ENCODE assay signal across 12 cellular contexts in genomic region chr19:38662508-38663155, GRCh38. TPM values are rescaled to one million over a fixed set of nuclear protein-coding genes. Genes with fewer than 3 reads are reported as not detected.
DNase-seq lines count a peak whose midpoint lies in the region; ATAC-seq and TF ChIP-seq lines count a peak whose summit lies in the region.
"Had no signal": no experiment of that assay in that cellular context is flagged by ENCODE, and none has a peak within 500 bp of the region (broad histone marks: within the 10 kb centered on the region; RNA-seq: fewer than 3 reads in every experiment).

No MANE protein-coding gene starts in this region.

- no peak overlapping the region for H3K4me3 Mint-ChIP-seq in central memory CD8-positive, alpha-beta T cell
- H3K4me3 Mint-ChIP-seq: T-cell had no signal

- H3K27me3 ChIP-seq in mucosa of stomach (ENCODE audit: control insufficient read depth, insufficient read depth, low read length) = no peaks in the 10 kb centered on the region

- H3K27ac ChIP-seq in temporal lobe (ENCODE audit: low read depth, low read length) = peak overlapping the region; percentile 52

- peaks cover 12% of the 10 kb centered on the region for H3K36me3 Mint-ChIP-seq in central memory CD8-positive, alpha-beta T cell (ENCODE audit: insufficient read depth)

- H3K36me3 ChIP-seq in mucosa of stomach (ENCODE audit: control insufficient read depth, insufficient read depth, low read length) = no peaks in the 10 kb centered on the region

- TF ChIP-seq CTCF in LNCaP clone FGC (IDR thresholded peaks at IDR 0.05; ENCODE audit: control insufficient read depth, extremely low read depth, insufficient read depth) = no peak

- peak overlapping the region; percentile 8; the same call in 1 of the 2 replicates for H3K4me3 ChIP-seq in LNCaP clone FGC (ENCODE audit: low read depth, low read length)
- no peak overlapping the region for H3K4me3 ChIP-seq in mucosa of stomach (ENCODE audit: low read length)

- no peaks in the 10 kb centered on the region for H3K9me3 Mint-ChIP-seq in central memory CD8-positive, alpha-beta T cell
- H3K9me3 Mint-ChIP-seq: T-cell had no signal

- H3K4me1 ChIP-seq in mucosa of stomach (ENCODE audit: control insufficient read depth, insufficient read depth, low read length) = peaks cover 98% of the 10 kb centered on the region

- no peaks in the 10 kb centered on the region for H3K9me3 ChIP-seq in mucosa of stomach (ENCODE audit: control insufficient read depth, low read length)

- DNase-seq in LNCaP clone FGC (ENCODE audit: low read depth) (no peak), NCI-H526 (lab: John Stamatoyannopoulos, UW) (no peak), HK-2 (ENCODE audit: unreplicated experiment) (no peak), cerebellar cortex (ENCODE audit: low spot score) (no peak)
- no peak for DNase-seq in central memory CD8-positive, alpha-beta T cell (ENCODE audit: low spot score in 2 of 2)
- DNase-seq: DND-41; retina; stimulated activated CD8-positive, alpha-beta memory T cell treated with anti-CD3 and anti-CD28 coated beads, Interleukin-4, amount 100 ng/mL, for 48 hours; T-cell had no signal

- ATAC-seq in central memory CD8-positive, alpha-beta T cell (replicated peaks; ENCODE audit: extremely low read depth, poor library complexity, severe bottlenecking) = no peak
- no peak for ATAC-seq in GM21515 (IDR thresholded peaks at IDR 0.05; ENCODE audit: unreplicated experiment)
- ATAC-seq: T-cell had no signal

- peak overlapping the region; percentile 81 for H3K27ac Mint-ChIP-seq in central memory CD8-positive, alpha-beta T cell (ENCODE audit: low read depth)

- peak overlapping the region; percentile 5 for H3K9ac ChIP-seq in mucosa of stomach (ENCODE audit: low read length)

- peaks cover 83% of the 10 kb centered on the region for H3K4me1 Mint-ChIP-seq in central memory CD8-positive, alpha-beta T cell

- H3K27me3 Mint-ChIP-seq in central memory CD8-positive, alpha-beta T cell = no peaks in the 10 kb centered on the region

RNA-seq across cellular contexts. Expression of gene ACTN4, which starts 15.2 kb away (rescaled TPM):
- total RNA-seq in temporal lobe = 51.9 TPM

RNA-seq across cellular contexts. Expression of gene EIF3K, which starts 43.6 kb away (rescaled TPM):
- total RNA-seq in temporal lobe = 89.0 TPM

RNA-seq across cellular contexts. Expression of gene MAP4K1, which starts 44.9 kb away (rescaled TPM):
- total RNA-seq in temporal lobe = 0.49 TPM
